Comparison of ENCODE assay signal across 8 cellular contexts in genomic region chr5:140174472-140175366, GRCh38. TPM values are rescaled to one million over a fixed set of nuclear protein-coding genes. Genes with fewer than 3 reads are reported as not detected.
DNase-seq lines count a peak whose midpoint lies in the region; ATAC-seq and TF ChIP-seq lines count a peak whose summit lies in the region.

Gene CYSTM1 (plus strand): TSS chr5:140175188. CDS start chr5:140194466, 19,278 bp downstream.

- peak within 1 kb of the TSS; percentile 67 to 95 for H3K9ac ChIP-seq in liver (ENCODE audit: low read depth in 1 of 2, low read length in 2 of 2)

- H3K4me1 ChIP-seq in liver (ENCODE audit: control insufficient read depth in 4 of 4, insufficient read depth in 4 of 4, low read length in 3 of 4) = peaks cover 0 to 10% (median 5%) of the 10 kb centered on the region in 4 donors

- peak; percentile 96 for DNase-seq in NCI-H774 (lab: John Stamatoyannopoulos, UW)
- DNase-seq in activated CD4-positive, alpha-beta memory T cell treated with anti-CD3 and anti-CD28 coated beads for 36 hours = peak; percentile 97
- peak; percentile 83 to 92 for DNase-seq in dermis microvascular lymphatic vessel endothelial cell (ENCODE audit: low read depth in 2 of 2)
- peak; percentile 94 for DNase-seq in stimulated activated CD4-positive, alpha-beta T cell treated with anti-CD3 and anti-CD28 coated beads, Interleukin-4, amount 100 ng/mL, for 24 hours

- no peaks in the 10 kb centered on the region for H3K36me3 ChIP-seq in liver (ENCODE audit: control insufficient read depth in 4 of 4, insufficient read depth in 3 of 4, low read depth in 1 of 4, low read length in 3 of 4)

- H3K36me3 Mint-ChIP-seq in activated CD4-positive, alpha-beta memory T cell treated with anti-CD3 and anti-CD28 coated beads for 36 hours = no peaks in the 10 kb centered on the region

- peaks cover 3% of the 10 kb centered on the region for H3K27me3 Mint-ChIP-seq in activated CD4-positive, alpha-beta memory T cell treated with anti-CD3 and anti-CD28 coated beads for 36 hours

- ATAC-seq in GM19395 (IDR thresholded peaks at IDR 0.05; ENCODE audit: unreplicated experiment) (peak; percentile 86), HG03558 (IDR thresholded peaks at IDR 0.05; ENCODE audit: extremely low read depth, unreplicated experiment) (peak; percentile 89)

- TF ChIP-seq CTCF in C4-2B (conservative IDR thresholded peaks at IDR 0.05) (no peak), liver (IDR thresholded peaks at IDR 0.05; ENCODE audit: low read depth, low read length, missing input control) (no peak)

- CTCF ChIA-PET in activated CD4-positive, alpha-beta memory T cell treated with anti-CD3 and anti-CD28 coated beads for 36 hours (lab: Charles Lee) = interaction anchor here (0.6 to 1.1 kb wide), 3 partner anchors 73 to 177 kb away, joined by 3 to 6 read pairs (median 3); no protein-coding TSS in a partner anchor

- H3K27ac ChIP-seq in C4-2B (peak within 1 kb of the TSS; percentile 70), liver (ENCODE audit: low read depth in 1 of 2, low read length in 2 of 2) (peak within 1 kb of the TSS; percentile 96 to 98)

- no peaks in the 10 kb centered on the region for H3K9me3 ChIP-seq in liver (ENCODE audit: control insufficient read depth in 4 of 4, low read length in 3 of 4)

- H3K4me1 Mint-ChIP-seq in activated CD4-positive, alpha-beta memory T cell treated with anti-CD3 and anti-CD28 coated beads for 36 hours (ENCODE audit: low read depth) = peaks cover 12% of the 10 kb centered on the region

- intact Hi-C loops in activated CD4-positive, alpha-beta memory T cell treated with anti-CD3 and anti-CD28 coated beads for 36 hours (cut with micrococcal nuclease) = loop anchor here (1.0 to 10.0 kb wide), 6 partner anchors 17 to 1630 kb away; partner anchors contain the start of genes ETF1 and PFDN1

- peak within 1 kb of the TSS; percentile 50 to 91 (median 84) for H3K4me3 ChIP-seq in liver (ENCODE audit: low read depth in 1 of 3, low read length in 3 of 3)

- H3K27me3 ChIP-seq in liver (ENCODE audit: control insufficient read depth in 4 of 4, insufficient read depth in 4 of 4, low read length in 3 of 4) = no peaks in the 10 kb centered on the region

- 4% methylated on average over 61 of the region's 61 CpGs for WGBS in liver

- H3K27ac Mint-ChIP-seq in activated CD4-positive, alpha-beta memory T cell treated with anti-CD3 and anti-CD28 coated beads for 36 hours = peak within 1 kb of the TSS; percentile 64

- POLR2A ChIA-PET in activated CD4-positive, alpha-beta memory T cell treated with anti-CD3 and anti-CD28 coated beads for 36 hours (lab: Charles Lee) = interaction anchor here (0.6 to 1.1 kb wide), 2 partner anchors 19 to 102 kb away, joined by 3 to 4 read pairs; no protein-coding TSS in a partner anchor

- no peaks in the 10 kb centered on the region for H3K9me3 Mint-ChIP-seq in activated CD4-positive, alpha-beta memory T cell treated with anti-CD3 and anti-CD28 coated beads for 36 hours

- TF ChIP-seq RAD21 in liver (IDR thresholded peaks at IDR 0.05) = no peak

- H3K4me3 Mint-ChIP-seq in activated CD4-positive, alpha-beta memory T cell treated with anti-CD3 and anti-CD28 coated beads for 36 hours = peak within 1 kb of the TSS; percentile 92

TF ChIP-seq in liver, 16 proteins besides CTCF, POLR2A, EP300 and RAD21:
- no peak for TF ChIP-seq MAX (IDR thresholded peaks at IDR 0.05)
- no peak for TF ChIP-seq ATF3 (IDR thresholded peaks at IDR 0.05)
- TF ChIP-seq SP1 (IDR thresholded peaks at IDR 0.05) = peak; percentile 59
- TF ChIP-seq JUND (IDR thresholded peaks at IDR 0.05) = no peak
- no peak for TF ChIP-seq NR2F2 (IDR thresholded peaks at IDR 0.05)
- TF ChIP-seq FOXA1 (IDR thresholded peaks at IDR 0.05) = no peak
- no peak for TF ChIP-seq FOXA2 (IDR thresholded peaks at IDR 0.05)
- TF ChIP-seq REST (IDR thresholded peaks at IDR 0.05) = peak; percentile 62
- TF ChIP-seq TAF1 (conservative IDR thresholded peaks at IDR 0.05) = peak; percentile 89
- no peak for TF ChIP-seq HNF4G (IDR thresholded peaks at IDR 0.05)
- no peak for TF ChIP-seq EGR1 (IDR thresholded peaks at IDR 0.05; ENCODE audit: low read depth in 2 of 2)
- TF ChIP-seq RXRA (IDR thresholded peaks at IDR 0.05) = peak in 1 of 2 donors; percentile 5
- TF ChIP-seq YY1 (IDR thresholded peaks at IDR 0.05) = peak; percentile 14
- no peak for TF ChIP-seq HNF4A (conservative IDR thresholded peaks at IDR 0.05)
- peak in 1 of 2 donors; percentile 80 for TF ChIP-seq GABPA (IDR thresholded peaks at IDR 0.05 in 1 of 2, conservative IDR thresholded peaks at IDR 0.05 in 1 of 2)
- no peak for TF ChIP-seq ZBTB33 (IDR thresholded peaks at IDR 0.05)
TF ChIP-seq in liver: peak in this region for 6.

RNA-seq across cellular contexts. Expression of gene CYSTM1, which starts in this region (rescaled TPM):
- total RNA-seq in activated CD4-positive, alpha-beta memory T cell treated with anti-CD3 and anti-CD28 coated beads for 36 hours = 10 to 100 TPM; 25.2 to 26.5 TPM
- total RNA-seq in dermis microvascular lymphatic vessel endothelial cell (11.3 and 16.3 TPM in 2 replicates), liver (10 to 100 TPM in 1 of 2 donors, 1 to 10 TPM in 1; 8.1 to 15.6 TPM)
- polyA plus RNA-seq in liver = 10 to 100 TPM; 31.1 to 45.7 TPM

Comparison
In these comparisons a context has a peak if more than half of its experiments do, and no peak if none do; other contexts are left out.
1. Peak in every context shown above with its lines: DNase-seq, ATAC-seq, H3K4me3 ChIP-seq and H3K27ac ChIP-seq.